ENCODE assay signal across 9 cellular contexts in genomic region chr2:231924889-231925275, GRCh38. TPM values are rescaled to one million over a fixed set of nuclear protein-coding genes. Genes with fewer than 3 reads are reported as not detected.
DNase-seq lines count a peak whose midpoint lies in the region; ATAC-seq lines count a peak whose summit lies in the region.
"Had no signal": no experiment of that assay in that cellular context is flagged by ENCODE, and none has a peak within 500 bp of the region (broad histone marks: within the 10 kb centered on the region; RNA-seq: fewer than 3 reads in every experiment).

No MANE protein-coding gene starts in this region.

- peaks cover 48% of the 10 kb centered on the region for H3K27me3 Mint-ChIP-seq in activated T-cell treated with anti-CD3 and anti-CD28 coated beads, Interleukin-2, amount 50 U/mL, for 4 hours (ENCODE audit: low read depth)
- H3K27me3 Mint-ChIP-seq in T-helper 17 cell = peaks cover 66% of the 10 kb centered on the region

- H3K4me3 ChIP-seq in iPS-15b (ENCODE audit: low read depth, low read length) = peak overlapping the region; percentile 87
- H3K4me3 ChIP-seq in stomach smooth muscle (ENCODE audit: low read length in 2 of 2) = peak overlapping the region; percentile 59 to 74

- H3K4me3 Mint-ChIP-seq in activated T-cell treated with anti-CD3 and anti-CD28 coated beads, Interleukin-2, amount 50 U/mL, for 4 hours = peak overlapping the region; percentile 39
- H3K4me3 Mint-ChIP-seq in T-helper 17 cell = peak overlapping the region; percentile 62

- H3K27ac Mint-ChIP-seq in T-helper 17 cell = no peak overlapping the region

- no peaks in the 10 kb centered on the region for H3K9me3 Mint-ChIP-seq in activated T-cell treated with anti-CD3 and anti-CD28 coated beads, Interleukin-2, amount 50 U/mL, for 4 hours

- H3K9ac ChIP-seq in iPS-15b (ENCODE audit: low read depth, low read length) (no peak overlapping the region), stomach smooth muscle (ENCODE audit: low read length in 2 of 2) (no peak overlapping the region)

- no peak for ATAC-seq in activated T-cell treated with anti-CD3 and anti-CD28 coated beads, Interleukin-2, amount 50 U/mL, for 4 hours
- no peak for ATAC-seq in T-helper 17 cell

- H3K27me3 ChIP-seq in iPS-15b (ENCODE audit: control insufficient read depth, insufficient read depth, low read length) (peaks cover 39% of the 10 kb centered on the region), stomach smooth muscle (ENCODE audit: control insufficient read depth in 1 of 2, insufficient read depth in 2 of 2, low read length in 2 of 2) (peaks cover 55 to 58% of the 10 kb centered on the region in 2 donors)

- H3K4me1 ChIP-seq in iPS-15b (ENCODE audit: control insufficient read depth, insufficient read depth, low read length) (peaks cover 3% of the 10 kb centered on the region), stomach smooth muscle (ENCODE audit: control insufficient read depth, insufficient read depth, low read length) (peaks cover 35% of the 10 kb centered on the region)

- DNase-seq in activated T-cell treated with anti-CD3 and anti-CD28 coated beads, Interleukin-2, amount 50 U/mL, for 4 hours = no peak
- no peak for DNase-seq in activated T-cell treated with anti-CD3 and anti-CD28 coated beads, Interleukin-2, amount 50 U/mL, for 48 hours
- DNase-seq in T-helper 17 cell (no peak), LoVo (ENCODE audit: low spot score) (no peak), NCI-H526 treated with DMSO at 0.1 percent for 48 hours (lab: John Stamatoyannopoulos, UW) (no peak), hepatic stellate cell (ENCODE audit: low spot score) (no peak)
- DNase-seq: NK-92 treated with Interleukin-12 subunit alpha and Interleukin-12 subunit beta, amount 100 ng/mL, for 24 hours had no signal

- H3K36me3 ChIP-seq in iPS-15b (ENCODE audit: control insufficient read depth, insufficient read depth, low read length) (no peaks in the 10 kb centered on the region), stomach smooth muscle (ENCODE audit: control insufficient read depth in 2 of 2, insufficient read depth in 2 of 2, low read length in 2 of 2) (no peaks in the 10 kb centered on the region)

- peaks cover 10% of the 10 kb centered on the region for H3K4me1 Mint-ChIP-seq in activated T-cell treated with anti-CD3 and anti-CD28 coated beads, Interleukin-2, amount 50 U/mL, for 4 hours (ENCODE audit: low read depth)
- H3K4me1 Mint-ChIP-seq in T-helper 17 cell = peaks cover 11% of the 10 kb centered on the region

- H3K27ac ChIP-seq in stomach smooth muscle (ENCODE audit: low read length) = no peak overlapping the region

- H3K9me3 ChIP-seq in T-helper 17 cell (ENCODE audit: control insufficient read depth, low read length, poor library complexity, severe bottlenecking) (no peaks in the 10 kb centered on the region), iPS-15b (ENCODE audit: control insufficient read depth, insufficient read depth, low read length) (no peaks in the 10 kb centered on the region), stomach smooth muscle (ENCODE audit: control insufficient read depth in 2 of 2, low read length in 2 of 2) (no peaks in the 10 kb centered on the region)

- no peaks in the 10 kb centered on the region for H3K36me3 Mint-ChIP-seq in activated T-cell treated with anti-CD3 and anti-CD28 coated beads, Interleukin-2, amount 50 U/mL, for 4 hours (ENCODE audit: insufficient read depth)
- peaks cover 3% of the 10 kb centered on the region for H3K36me3 Mint-ChIP-seq in T-helper 17 cell (ENCODE audit: low read depth)

RNA-seq across cellular contexts. Expression of gene NPPC, which starts 1.3 kb away (rescaled TPM):
- 1 to 10 TPM in 1 of 3 donors, under 1 TPM in 2; 0.61 to 1.2 (median 0.79) TPM for total RNA-seq in activated T-cell treated with anti-CD3 and anti-CD28 coated beads, Interleukin-2, amount 50 U/mL, for 4 hours
- not detected for total RNA-seq in T-helper 17 cell

RNA-seq across cellular contexts. Expression of gene DIS3L2, which starts 36.6 kb away (rescaled TPM):
- 10 to 100 TPM; 38.5 to 43.7 (median 41.4) TPM for total RNA-seq in activated T-cell treated with anti-CD3 and anti-CD28 coated beads, Interleukin-2, amount 50 U/mL, for 4 hours
- total RNA-seq in T-helper 17 cell = 10 to 100 TPM; 55.5 to 67.2 TPM
